Comparison of ENCODE assay signal across 10 cellular contexts in genomic region chr12:93244514-93245077, GRCh38.
DNase-seq lines count a peak whose midpoint lies in the region; ATAC-seq and TF ChIP-seq lines count a peak whose summit lies in the region.
"Had no signal": no experiment of that assay in that cellular context is flagged by ENCODE, and none has a peak within 500 bp of the region (broad histone marks: within the 10 kb centered on the region; RNA-seq: fewer than 3 reads in every experiment).

No MANE protein-coding gene starts in this region.

- no peaks in the 10 kb centered on the region for H3K27me3 Mint-ChIP-seq in activated T-cell treated with anti-CD3 and anti-CD28 coated beads, Interleukin-2, amount 50 U/mL, for 4 hours (ENCODE audit: low read depth)

- H3K36me3 ChIP-seq in liver (ENCODE audit: control insufficient read depth in 4 of 4, insufficient read depth in 3 of 4, low read depth in 1 of 4, low read length in 3 of 4), result no peaks in the 10 kb centered on the region
- H3K36me3 ChIP-seq in thyroid gland, result no peaks in the 10 kb centered on the region
- H3K36me3 ChIP-seq in MG63, result no peaks in the 10 kb centered on the region

- peaks cover 34% of the 10 kb centered on the region for H3K4me1 Mint-ChIP-seq in activated T-cell treated with anti-CD3 and anti-CD28 coated beads, Interleukin-2, amount 50 U/mL, for 4 hours (ENCODE audit: low read depth)

- no peak for TF ChIP-seq POLR2A in NB4 (IDR thresholded peaks at IDR 0.05; ENCODE audit: extremely low read depth, insufficient read length)
- no peak for TF ChIP-seq POLR2A in thyroid gland (IDR thresholded peaks at IDR 0.05)

- H3K4me3 Mint-ChIP-seq in activated T-cell treated with anti-CD3 and anti-CD28 coated beads, Interleukin-2, amount 50 U/mL, for 4 hours, result peak overlapping the region; percentile 17

- H3K4me1 ChIP-seq in liver (ENCODE audit: control insufficient read depth in 4 of 4, insufficient read depth in 4 of 4, low read length in 3 of 4), result peaks cover 0 to 12% (median 7%) of the 10 kb centered on the region in 4 donors
- peaks cover 27 to 47% of the 10 kb centered on the region in 2 donors for H3K4me1 ChIP-seq in thyroid gland

- H3K27me3 ChIP-seq in liver (ENCODE audit: control insufficient read depth in 4 of 4, insufficient read depth in 4 of 4, low read length in 3 of 4) (no peaks in the 10 kb centered on the region), thyroid gland (no peaks in the 10 kb centered on the region), MG63 (no peaks in the 10 kb centered on the region)

- no peak overlapping the region for H3K9ac ChIP-seq in liver (ENCODE audit: low read depth in 1 of 2, low read length in 2 of 2)

- peak in 1 of 2 donors; percentile 4 for TF ChIP-seq RAD21 in liver (IDR thresholded peaks at IDR 0.05)

- no peak for TF ChIP-seq CTCF in NB4 (IDR thresholded peaks at IDR 0.05; ENCODE audit: low read depth, low read length)
- TF ChIP-seq CTCF in liver (IDR thresholded peaks at IDR 0.05; ENCODE audit: low read depth, low read length, missing input control), result no peak
- TF ChIP-seq CTCF in thyroid gland (IDR thresholded peaks at IDR 0.05), result no peak

- peaks cover 4% of the 10 kb centered on the region for H3K9me3 Mint-ChIP-seq in activated T-cell treated with anti-CD3 and anti-CD28 coated beads, Interleukin-2, amount 50 U/mL, for 4 hours

- H3K27ac ChIP-seq in liver (ENCODE audit: low read depth in 1 of 2, low read length in 2 of 2) (peak overlapping the region; percentile 53 to 62), thyroid gland (peak overlapping the region; percentile 76 to 91 (median 85))

- H3K9me3 ChIP-seq in liver (ENCODE audit: control insufficient read depth in 4 of 4, low read length in 3 of 4) (no peaks in the 10 kb centered on the region), thyroid gland (no peaks in the 10 kb centered on the region), MG63 (peaks cover 2% of the 10 kb centered on the region; the same call in 1 of the 2 replicates)

- peak; percentile 72 to 81 for ATAC-seq in activated T-cell treated with anti-CD3 and anti-CD28 coated beads, Interleukin-2, amount 50 U/mL, for 4 hours

- 88% methylated on average over 4 of the region's 4 CpGs for WGBS in liver
- WGBS in thyroid gland, 2 donors, result 64 to 79% methylated on average over 4 of the region's 4 CpGs

- DNase-seq in activated T-cell treated with anti-CD3 and anti-CD28 coated beads, Interleukin-2, amount 50 U/mL, for 4 hours, result no peak
- no peak for DNase-seq in activated T-cell treated with anti-CD3 and anti-CD28 coated beads, Interleukin-2, amount 50 U/mL, for 1 hour
- no peak for DNase-seq in NB4 (ENCODE audit: low read depth)
- no peak for DNase-seq in thyroid gland
- DNase-seq in NCI-H2196 treated with DMSO at 0.1 percent for 48 hours (lab: John Stamatoyannopoulos, UW; ENCODE audit: unreplicated experiment), result no peak
- no peak for DNase-seq in NCI-H1048 (lab: John Stamatoyannopoulos, UW)
- DNase-seq in MG63, result no peak
- DNase-seq: effector CD8-positive, alpha-beta T cell; NCI-H2171 had no signal

- intact Hi-C loops in thyroid gland (cut with DNase I), result loop anchor here (5.0 kb wide), 1 partner anchor 143 kb away; no protein-coding TSS in a partner anchor

- no peaks in the 10 kb centered on the region for H3K36me3 Mint-ChIP-seq in activated T-cell treated with anti-CD3 and anti-CD28 coated beads, Interleukin-2, amount 50 U/mL, for 4 hours (ENCODE audit: insufficient read depth)

- H3K4me3 ChIP-seq in NB4 (ENCODE audit: low read depth, low read length) (peak overlapping the region; percentile 57), liver (ENCODE audit: low read depth in 1 of 3, low read length in 3 of 3) (no peak overlapping the region), thyroid gland (replicated peaks in 1 of 3) (no peak overlapping the region), MG63 (no peak overlapping the region)

TF ChIP-seq in liver, 16 proteins besides CTCF, POLR2A, EP300 and RAD21:
- no peak for TF ChIP-seq YY1 (IDR thresholded peaks at IDR 0.05)
- TF ChIP-seq EGR1 (IDR thresholded peaks at IDR 0.05; ENCODE audit: low read depth in 2 of 2), result no peak
- no peak for TF ChIP-seq MAX (IDR thresholded peaks at IDR 0.05)
- TF ChIP-seq GABPA (IDR thresholded peaks at IDR 0.05 in 1 of 2, conservative IDR thresholded peaks at IDR 0.05 in 1 of 2), result no peak
- TF ChIP-seq REST (IDR thresholded peaks at IDR 0.05), result no peak
- TF ChIP-seq FOXA1 (IDR thresholded peaks at IDR 0.05), result no peak
- TF ChIP-seq HNF4G (IDR thresholded peaks at IDR 0.05), result no peak
- TF ChIP-seq SP1 (IDR thresholded peaks at IDR 0.05), result no peak
- no peak for TF ChIP-seq TAF1 (conservative IDR thresholded peaks at IDR 0.05)
- TF ChIP-seq ATF3 (IDR thresholded peaks at IDR 0.05), result no peak
- TF ChIP-seq NR2F2 (IDR thresholded peaks at IDR 0.05), result no peak
- TF ChIP-seq FOXA2 (IDR thresholded peaks at IDR 0.05), result no peak
- no peak for TF ChIP-seq JUND (IDR thresholded peaks at IDR 0.05)
- no peak for TF ChIP-seq HNF4A (conservative IDR thresholded peaks at IDR 0.05)
- no peak for TF ChIP-seq ZBTB33 (IDR thresholded peaks at IDR 0.05)
- no peak for TF ChIP-seq RXRA (IDR thresholded peaks at IDR 0.05)
